In the genomic region with DNA sequence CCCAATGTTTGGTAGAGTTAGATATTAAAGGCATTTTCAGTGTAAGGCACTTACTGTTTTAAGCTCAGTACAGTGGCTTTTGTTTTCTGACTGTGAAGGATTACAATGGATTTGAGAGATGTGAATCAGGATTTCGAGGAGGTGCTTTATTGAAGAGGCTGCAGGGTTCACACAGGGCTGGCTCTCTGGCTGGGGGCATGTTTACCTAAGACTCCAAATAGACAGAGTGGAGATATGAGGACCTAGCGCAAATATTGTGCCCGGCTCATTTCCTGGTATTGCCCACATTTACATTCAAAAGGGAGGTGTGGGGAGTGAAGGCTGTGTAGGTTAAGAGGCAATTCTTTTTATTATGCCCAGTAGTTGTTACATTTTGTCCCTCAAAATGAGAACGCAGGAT, we compare ENCODE assay signal across 16 cellular contexts.
A peak's percentile ranks its signal among the peaks of the same experiment; 100 is the strongest.
DNase-seq lines count a peak whose midpoint lies in the region; TF ChIP-seq lines count a peak whose summit lies in the region.
"Had no signal": no experiment of that assay in that cellular context is flagged by ENCODE, and none has a peak within 500 bp of the region (broad histone marks: within the 10 kb centered on the region; RNA-seq: fewer than 3 reads in every experiment).

No MANE protein-coding gene starts in this region.

- H3K9ac ChIP-seq in iPS-18a (ENCODE audit: low read length), result no peak overlapping the region

- 37 to 40% methylated on average over 1 to 4 of the region's 4 CpGs for WGBS in transverse colon (ENCODE audit: low coverage in 1 of 2), 2 donors

- H3K36me3 ChIP-seq in iPS-18a (ENCODE audit: control insufficient read depth, low read depth, low read length) (no peaks in the 10 kb centered on the region), transverse colon (no peaks in the 10 kb centered on the region)
- H3K36me3 ChIP-seq: suprapubic skin had no signal

- H3K27me3 ChIP-seq in iPS-18a (ENCODE audit: control insufficient read depth, insufficient read depth, low read length), result no peaks in the 10 kb centered on the region
- no peaks in the 10 kb centered on the region for H3K27me3 ChIP-seq in transverse colon
- H3K27me3 ChIP-seq: suprapubic skin had no signal

- H3K9me3 ChIP-seq in iPS-18a (ENCODE audit: control insufficient read depth, low read depth, low read length) (no peaks in the 10 kb centered on the region), transverse colon (no peaks in the 10 kb centered on the region)
- H3K9me3 ChIP-seq: Caco-2, suprapubic skin had no signal

- H3K4me1 ChIP-seq in iPS-18a (ENCODE audit: control insufficient read depth, low read depth, low read length) (peaks cover 37% of the 10 kb centered on the region), transverse colon (peaks cover 6 to 68% (median 33%) of the 10 kb centered on the region in 4 donors)
- H3K4me1 ChIP-seq: Caco-2, suprapubic skin had no signal

- no peak for TF ChIP-seq POLR2A in transverse colon (IDR thresholded peaks at IDR 0.05)

- intact Hi-C loops in transverse colon (cut with DNase I; ENCODE audit: low total_unique reads), result no loop called here

- no peak for TF ChIP-seq CTCF in transverse colon (IDR thresholded peaks at IDR 0.05)
- TF ChIP-seq CTCF in coronary artery (IDR thresholded peaks at IDR 0.05), result no peak

- H3K27ac ChIP-seq in iPS-18a (ENCODE audit: low read length) (peak overlapping the region; percentile 14), transverse colon (peak overlapping the region; percentile 80 to 88 (median 84)), coronary artery (no peak overlapping the region)
- H3K27ac ChIP-seq: 22Rv1, suprapubic skin had no signal

- peak overlapping the region; percentile 35 for H3K4me3 ChIP-seq in iPS-18a (ENCODE audit: low read length)
- no peak overlapping the region for H3K4me3 ChIP-seq in transverse colon
- no peak overlapping the region for H3K4me3 ChIP-seq in coronary artery
- H3K4me3 ChIP-seq: GM12878, suprapubic skin had no signal

- peak; percentile 61 for DNase-seq in NCI-H2107 treated with DMSO at 0.1 percent for 48 hours (lab: John Stamatoyannopoulos, UW; ENCODE audit: unreplicated experiment)
- no peak for DNase-seq in NCI-H2107 (lab: John Stamatoyannopoulos, UW)
- peak; percentile 100 for DNase-seq in NCI-H526 treated with DMSO at 0.1 percent for 48 hours (lab: John Stamatoyannopoulos, UW)
- peak; percentile 74 for DNase-seq in transverse colon
- DNase-seq in NCI-H2227 treated with DMSO at 0.1 percent for 48 hours (lab: John Stamatoyannopoulos, UW), result no peak
- no peak for DNase-seq in activated naive CD4-positive, alpha-beta T cell treated with Interleukin-2 at 50 U/mL for 16 hours
- DNase-seq in coronary artery (ENCODE audit: low spot score), result no peak
- DNase-seq: activated T-cell treated with anti-CD3 and anti-CD28 coated beads, Interleukin-2, amount 50 U/mL, for 4 hours; Caco-2; dermis blood vessel endothelial cell; NCI-H2171; nephron progenitor cell had no signal

- no peak for TF ChIP-seq EP300 in transverse colon (IDR thresholded peaks at IDR 0.05; ENCODE audit: low read depth)

- in situ Hi-C loops in transverse colon (cut with MboI; ENCODE audit: low pct_ligation_motif_present in 1 of 4, low pct_unique_long_range_greater_than_20kb in 1 of 4, low sequenced_read_pairs in 3 of 4), result no loop called here

Comparison
In these comparisons a context has a peak if more than half of its experiments do, and no peak if none do; other contexts are left out.
1. DNase-seq: peak in NCI-H2107 treated with DMSO at 0.1 percent for 48 hours (single experiment), NCI-H526 treated with DMSO at 0.1 percent for 48 hours (single experiment) and transverse colon (single experiment); none in NCI-H2107 (single experiment), NCI-H2227 treated with DMSO at 0.1 percent for 48 hours (single experiment), activated naive CD4-positive, alpha-beta T cell treated with Interleukin-2 at 50 U/mL for 16 hours (single experiment) and coronary artery (single experiment).
2. H3K27ac ChIP-seq: peak in iPS-18a (single experiment) and transverse colon (4 of 4); none in coronary artery (0 of 2).